ENCODE assay signal across 21 cellular contexts in the genomic region with DNA sequence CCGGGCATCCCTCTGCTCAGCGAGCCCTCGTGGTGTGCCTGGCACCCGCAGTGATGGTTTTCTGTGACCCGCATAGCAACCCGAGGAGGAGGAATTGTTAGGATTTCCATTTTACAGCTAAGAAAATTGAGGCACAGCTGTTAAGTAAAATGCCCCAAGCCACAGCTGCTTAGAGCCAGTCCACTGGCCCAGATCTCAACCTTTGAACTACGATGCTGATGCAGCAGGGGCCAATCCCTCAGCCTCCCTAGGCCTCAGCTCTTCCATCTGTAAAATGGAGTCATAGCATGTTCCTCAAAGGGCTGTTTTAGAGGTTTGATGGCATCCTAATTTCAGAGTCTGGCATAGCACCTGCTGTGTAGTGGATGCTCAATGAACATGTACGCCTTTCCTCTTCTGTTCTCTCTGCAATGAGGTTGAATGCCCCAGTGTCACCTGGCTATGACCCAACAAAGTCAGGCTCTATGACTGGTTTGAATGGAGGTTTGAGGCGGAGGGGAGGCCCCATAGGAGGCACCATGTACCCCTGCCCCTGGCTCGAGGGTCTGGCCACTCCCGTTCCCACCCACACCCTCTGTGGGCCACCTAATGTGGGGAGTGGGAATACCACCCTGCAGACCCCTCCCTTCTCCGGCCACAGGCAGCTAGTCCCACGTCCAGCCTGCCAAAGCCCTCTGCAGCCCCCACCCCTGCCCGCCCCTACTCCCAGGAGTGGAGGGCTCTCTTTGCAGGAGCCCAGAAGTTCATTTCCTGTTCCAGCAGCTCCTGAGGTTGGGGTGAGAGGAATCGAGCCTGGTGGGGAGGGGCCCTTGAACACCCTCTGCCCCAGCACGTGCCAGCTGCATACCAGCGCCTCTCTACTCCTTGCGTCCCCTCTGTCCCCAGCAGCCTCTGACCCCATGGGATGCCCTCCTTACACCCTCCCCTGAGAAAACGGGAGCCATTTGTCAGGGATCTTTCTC. TPM values are rescaled to one million over a fixed set of nuclear protein-coding genes. Genes with fewer than 3 reads are reported as not detected.
DNase-seq lines count a peak whose midpoint lies in the region; ATAC-seq, FAIRE-seq and TF ChIP-seq lines count a peak whose summit lies in the region.
"Had no signal": no experiment of that assay in that cellular context is flagged by ENCODE, and none has a peak within 500 bp of the region (broad histone marks: within the 10 kb centered on the region; RNA-seq: fewer than 3 reads in every experiment).

No MANE protein-coding gene starts in this region.

- no peaks in the 10 kb centered on the region for H3K9me3 ChIP-seq in left ventricle myocardium inferior (replicated peaks)
- no peaks in the 10 kb centered on the region for H3K9me3 ChIP-seq in K562 (replicated peaks; ENCODE audit: control insufficient read depth, insufficient read depth, low read depth, low read length)
- H3K9me3 ChIP-seq in neuronal stem cell (replicated peaks in 1 of 2; ENCODE audit: control insufficient read depth in 2 of 2, insufficient read depth in 1 of 2, low read depth in 1 of 2, low read length in 2 of 2): peaks cover 0 to 3% of the 10 kb centered on the region in 2 donors
- no peaks in the 10 kb centered on the region for H3K9me3 ChIP-seq in MG63

- H3K4me1 ChIP-seq in left ventricle myocardium inferior (no peaks in the 10 kb centered on the region), GM23338 (ENCODE audit: insufficient read depth) (peaks cover 25% of the 10 kb centered on the region), K562 (replicated peaks in 1 of 2; ENCODE audit: control insufficient read depth in 2 of 2, insufficient read depth in 2 of 2, low read length in 2 of 2) (no peaks in the 10 kb centered on the region; a peak in 1 of 5 replicates), neuronal stem cell (ENCODE audit: control insufficient read depth in 2 of 2, insufficient read depth in 1 of 2, low read depth in 1 of 2, low read length in 2 of 2) (peaks cover 0 to 4% of the 10 kb centered on the region in 2 donors)

- POLR2A ChIA-PET in K562 (lab: Yijun Ruan, JAX): no interaction called here

- H2AFZ ChIP-seq in GM23338 (peak overlapping the region; percentile 18; the same call in 1 of the 2 replicates), K562 (ENCODE audit: low read depth, low read length) (no peak overlapping the region), neuronal stem cell (ENCODE audit: low read length) (no peak overlapping the region)

- H3K4ac ChIP-seq in neuronal stem cell (ENCODE audit: low read length): no peak overlapping the region

- H4K20me1 ChIP-seq in GM23338 (replicated peaks; ENCODE audit: insufficient read depth) (no peaks in the 10 kb centered on the region), K562 (replicated peaks; ENCODE audit: control insufficient read depth, insufficient read depth, low read length) (peaks cover 14% of the 10 kb centered on the region)

- intact Hi-C loops in Right ventricle myocardium inferior (cut with DNase I): no loop called here
- intact Hi-C loops in left ventricle myocardium inferior (cut with micrococcal nuclease): no loop called here
- intact Hi-C loops in K562 (cut with micrococcal nuclease): no loop called here

- no peak overlapping the region for H2BK15ac ChIP-seq in neuronal stem cell (ENCODE audit: low read length)

- H3K27ac Mint-ChIP-seq in GM23338: no peak overlapping the region
- H3K27ac Mint-ChIP-seq: B cell; CD4-positive, CD25-positive, alpha-beta regulatory T cell; CD8-positive, alpha-beta memory T cell had no signal

- no peak for FAIRE-seq in K562 (lab: Jason Lieb, UNC)
- FAIRE-seq: GM12892, GM18507 had no signal

- no peaks in the 10 kb centered on the region for H3K9me1 ChIP-seq in K562 (ENCODE audit: control insufficient read depth, insufficient read depth, low read length)

- no TSS peak for BruUV-seq in K562 (replicated peaks; lab: Mats Ljungman, UMichigan)

- no peak overlapping the region for H2BK120ac ChIP-seq in neuronal stem cell (ENCODE audit: low read depth, low read length)

- CTCF ChIA-PET in K562 (lab: Yijun Ruan, JAX; ENCODE audit: low intra/inter-chr PET ratio): no interaction called here

- H3K79me2 ChIP-seq in GM23338 (replicated peaks; ENCODE audit: insufficient read depth) (no peaks in the 10 kb centered on the region), K562 (ENCODE audit: control insufficient read depth, insufficient read depth, low read length) (no peaks in the 10 kb centered on the region)

- H3K27me3 ChIP-seq in left ventricle myocardium inferior (ENCODE audit: low read depth) (peaks cover 79% of the 10 kb centered on the region), GM23338 (ENCODE audit: insufficient read depth) (peaks cover 10% of the 10 kb centered on the region; the same call in 1 of the 2 replicates), K562 (ENCODE audit: control insufficient read depth in 2 of 2, insufficient read depth in 2 of 2, low read length in 2 of 2) (peaks cover 0 to 79% of the 10 kb centered on the region in 2 experiments; a peak in 4 of 5 replicates), neuronal stem cell (ENCODE audit: control insufficient read depth in 3 of 3, insufficient read depth in 3 of 3, low read depth in 1 of 3, low read length in 3 of 3) (peaks cover 0 to 37% (median 5%) of the 10 kb centered on the region in 3 experiments), MG63 (no peaks in the 10 kb centered on the region)

- H3K36me3 ChIP-seq in left ventricle myocardium inferior (no peaks in the 10 kb centered on the region), GM23338 (ENCODE audit: insufficient read depth) (no peaks in the 10 kb centered on the region), K562 (ENCODE audit: control insufficient read depth, insufficient read depth, low read length) (no peaks in the 10 kb centered on the region), neuronal stem cell (replicated peaks in 1 of 2; ENCODE audit: control insufficient read depth in 2 of 2, insufficient read depth in 2 of 2, low read length in 2 of 2) (no peaks in the 10 kb centered on the region), MG63 (no peaks in the 10 kb centered on the region)

- H3K27ac ChIP-seq in left ventricle myocardium inferior (replicated peaks) (no peak overlapping the region), GM23338 (ENCODE audit: low read depth) (no peak overlapping the region), K562 (ENCODE audit: extremely low read depth, low read depth, low read length) (no peak overlapping the region), neuronal stem cell (replicated peaks; ENCODE audit: low read length) (no peak overlapping the region)

- peak overlapping the region; percentile 85 for H3K18ac ChIP-seq in neuronal stem cell (ENCODE audit: low read length)

- no peaks in the 10 kb centered on the region for H3K9me2 ChIP-seq in GM23338 (ENCODE audit: insufficient read depth)

- peaks cover 8% of the 10 kb centered on the region for H3F3A ChIP-seq in GM23338 (replicated peaks; ENCODE audit: low read depth)

- H2BK12ac ChIP-seq in neuronal stem cell (ENCODE audit: low read length): no peak overlapping the region

- H3K4me1 Mint-ChIP-seq in GM23338: peaks cover 20% of the 10 kb centered on the region
- H3K4me1 Mint-ChIP-seq: B cell; CD4-positive, CD25-positive, alpha-beta regulatory T cell; CD8-positive, alpha-beta memory T cell had no signal

- H2AK5ac ChIP-seq in neuronal stem cell (ENCODE audit: low read depth, low read length): peak overlapping the region; percentile 64

- H3K9ac ChIP-seq in K562 (ENCODE audit: insufficient read depth in 1 of 2, low read depth in 2 of 2, low read length in 2 of 2): no peak overlapping the region
- H3K9ac ChIP-seq in neuronal stem cell (ENCODE audit: low read depth, low read length, poor library complexity): no peak overlapping the region

- H3K23ac ChIP-seq in neuronal stem cell (ENCODE audit: low read depth, low read length, poor library complexity): no peak overlapping the region

- H3K14ac ChIP-seq in neuronal stem cell (ENCODE audit: low read length): no peak overlapping the region

- no peak overlapping the region for H3K4me3 Mint-ChIP-seq in GM23338
- H3K4me3 Mint-ChIP-seq: B cell; CD4-positive, CD25-positive, alpha-beta regulatory T cell; CD8-positive, alpha-beta memory T cell had no signal

- no peak overlapping the region for H4K8ac ChIP-seq in neuronal stem cell (ENCODE audit: low read depth, low read length)

- H3K4me3 ChIP-seq in left ventricle myocardium inferior: no peak overlapping the region
- H3K4me3 ChIP-seq in GM23338: no peak overlapping the region
- H3K4me3 ChIP-seq in K562: no peak overlapping the region
- H3K4me3 ChIP-seq in neuronal stem cell (ENCODE audit: low read length in 2 of 2): no peak overlapping the region
- H3K4me3 ChIP-seq in MG63: no peak overlapping the region

- peak; percentile 17 for DNase-seq in Right ventricle myocardium inferior (ENCODE audit: missing footprints)
- no peak for DNase-seq in left ventricle myocardium inferior
- DNase-seq in GM23338 (ENCODE audit: low spot score): no peak
- no peak for DNase-seq in K562 (ENCODE audit: extremely low read depth in 1 of 4, low spot score in 3 of 4)
- DNase-seq in neuronal stem cell (ENCODE audit: low spot score): no peak
- no peak for DNase-seq in MG63
- DNase-seq in HT-29 (ENCODE audit: low spot score): no peak
- no peak for DNase-seq in activated CD4-positive, CD25-positive, alpha-beta regulatory T cell treated with anti-CD3 and anti-CD28 coated beads, Interleukin-2, amount 50 U/mL, for 72 hours
- DNase-seq: C1 segment of cervical spinal cord; CD4-positive, CD25-positive, alpha-beta regulatory T cell; CD8-positive, alpha-beta memory T cell; COR-L47; DMS153; DMS79; GDM1; HCEC 1CT; IMR-90; KBM-7 had no signal

- no peak overlapping the region for H3K4me2 ChIP-seq in GM23338
- no peak overlapping the region for H3K4me2 ChIP-seq in K562 (ENCODE audit: insufficient read depth, low read length)
- H3K4me2 ChIP-seq in neuronal stem cell (ENCODE audit: insufficient read depth, low read length, poor library complexity, severe bottlenecking): no peak overlapping the region

- H3K79me1 ChIP-seq in neuronal stem cell (ENCODE audit: low read depth, low read length): no peaks in the 10 kb centered on the region

- TF ChIP-seq CTCF in left ventricle myocardium inferior (IDR thresholded peaks at IDR 0.05; ENCODE audit: borderline replicate concordance): no peak
- no peak for TF ChIP-seq CTCF in GM23338 (conservative IDR thresholded peaks at IDR 0.05; ENCODE audit: low read depth in 2 of 2)
- TF ChIP-seq CTCF in K562 (IDR thresholded peaks at IDR 0.05 in 2 of 3, conservative IDR thresholded peaks at IDR 0.05 in 1 of 3; ENCODE audit: insufficient read depth in 2 of 3, low read depth in 1 of 3, low read length in 3 of 3): no peak

- no peak overlapping the region for H4K91ac ChIP-seq in neuronal stem cell (ENCODE audit: low read depth, low read length, poor library complexity)

- TF ChIP-seq RAD21 in K562 (CRISPR knock-in tag; conservative IDR thresholded peaks at IDR 0.05 in 1 of 2, IDR thresholded peaks at IDR 0.05 in 1 of 2): no peak

- TF ChIP-seq EP300 in K562 (IDR thresholded peaks at IDR 0.05; ENCODE audit: low read length): no peak

- ATAC-seq in Right ventricle myocardium inferior (no peak), GM23338 (no peak), K562 (no peak)

- H3K27me3 Mint-ChIP-seq in GM23338 (ENCODE audit: insufficient read depth, low read depth, poor library complexity): peaks cover 17% of the 10 kb centered on the region

- H3K9me3 Mint-ChIP-seq in GM23338: no peaks in the 10 kb centered on the region; the same call in 2 of the 3 replicates
- H3K9me3 Mint-ChIP-seq: CD4-positive, CD25-positive, alpha-beta regulatory T cell; CD8-positive, alpha-beta memory T cell had no signal

- in situ Hi-C loops in K562 (cut with MboI): no loop called here

- no peak for TF ChIP-seq POLR2A in K562 (conservative IDR thresholded peaks at IDR 0.05)

- WGBS in K562 (ENCODE audit: insufficient coverage, low coverage, missing lambda C conversion rate): 1% methylated on average over 16 of the region's 19 CpGs
- WGBS in neuronal stem cell (ENCODE audit: extremely low coverage in 2 of 2, insufficient read length in 2 of 2, insufficient replicate concordance in 1 of 2), 2 donors: no CpG with 5 or more reads among the region's 19 CpGs

- no peaks in the 10 kb centered on the region for H3K36me3 Mint-ChIP-seq in GM23338 (ENCODE audit: low read depth)
- H3K36me3 Mint-ChIP-seq: CD4-positive, CD25-positive, alpha-beta regulatory T cell; CD8-positive, alpha-beta memory T cell had no signal

- H2BK5ac ChIP-seq in neuronal stem cell (ENCODE audit: low read length): no peak overlapping the region

RNA-seq across cellular contexts. Expression of gene INHBB, which starts 31.0 kb away (rescaled TPM):
- total RNA-seq in Right ventricle myocardium inferior (7.1 TPM), left ventricle myocardium inferior (3.2 TPM), K562 (2014; rRNA removed) (not detected in 2 replicates), K562 (2014; rRNA removed; fragmentation: Illumina TruSeq; extraction: Trizol) (not detected in 2 replicates), K562 (2015; rRNA removed; fragmentation: Illumina TruSeq; extraction: Trizol) (not detected in 2 replicates), K562 (2021) (0.11 TPM in 1 of 2 replicates, not detected in the other)
- total RNA-seq in GM23338 (2014; rRNA removed; shearing (Covaris generic)): 0.16 and 0.21 TPM in 2 replicates
- polyA plus RNA-seq in GM23338 (2016; fragmentation: Nextera tagmentation; extraction: Ambion mirVana) (0.16 TPM in 1 of 2 replicates, not detected in the other), K562 (2011; rRNA removed) (not detected in 2 replicates), K562 (2014; fragmentation: Illumina TruSeq; extraction: Trizol) (0.04 TPM in 1 of 2 replicates, not detected in the other), K562 (2014; fragmentation: Nextera tagmentation; extraction: Ambion mirVana) (not detected), K562 (2014; rRNA removed) (not detected in 2 replicates)
- not detected in 2 replicates for total RNA-seq in K562 (2011; cell fraction: chromatin; rRNA removed; ENCODE audit: low replicate concordance)
- not detected in 2 replicates for total RNA-seq in K562 (2011; cell fraction: nucleolus; rRNA removed)
- total RNA-seq in K562 (2011; cell fraction: nucleoplasm; rRNA removed): not detected in 2 replicates
- not detected in 2 replicates for polyA plus RNA-seq in K562 (2011; cell fraction: cytosol; rRNA removed)
- not detected in 2 replicates for polyA plus RNA-seq in K562 (2011; cell fraction: nucleus; rRNA removed)
- polyA plus RNA-seq in K562 (2012): not detected in 2 replicates
- not detected in 2 replicates for polyA minus RNA-seq in K562 (2011; rRNA and poly(A)+ RNA removed)
- not detected in 2 replicates for polyA minus RNA-seq in K562 (2011; cell fraction: cytosol; rRNA and poly(A)+ RNA removed)
- not detected in 2 replicates for polyA minus RNA-seq in K562 (2011; cell fraction: nucleus; rRNA and poly(A)+ RNA removed)
- polyA plus RNA-seq in neuronal stem cell (2013, experiment 1 of 2): not detected
- 0.01 TPM for polyA plus RNA-seq in neuronal stem cell (2013, experiment 2 of 2)
- 1.8 and 3.9 TPM in 2 replicates for total RNA-seq in MG63 (2014; rRNA removed; shearing (Covaris generic); ENCODE audit: low replicate concordance)
- not detected in 2 replicates for total RNA-seq in HT-29 (2014; rRNA removed; shearing (Covaris generic))
- total RNA-seq: B cell; CD4-positive, CD25-positive, alpha-beta regulatory T cell; CD8-positive, alpha-beta memory T cell had no signal
- polyA plus RNA-seq: CD4-positive, CD25-positive, alpha-beta regulatory T cell; CD8-positive, alpha-beta memory T cell had no signal
